Comparison of ENCODE assay signal across 23 cellular contexts in the genomic region with DNA sequence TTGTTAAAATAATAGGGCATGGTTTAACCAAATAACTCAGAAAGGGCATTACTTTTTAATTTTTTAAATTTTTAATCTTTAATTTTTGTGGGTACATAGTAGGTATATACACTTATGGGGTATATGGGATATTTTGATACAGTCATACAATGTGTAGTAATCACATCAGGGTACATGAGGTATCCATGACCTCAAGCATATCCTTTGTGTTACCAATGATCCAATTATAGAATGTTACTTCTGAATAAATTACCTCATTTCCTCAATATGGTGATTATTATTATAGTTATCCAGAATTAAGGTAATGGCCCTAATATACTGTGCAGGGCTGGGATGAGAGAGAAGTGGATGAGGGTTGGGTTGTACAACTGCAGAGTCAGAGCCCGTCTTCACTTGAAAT. TPM values are rescaled to one million over a fixed set of nuclear protein-coding genes. Genes with fewer than 3 reads are reported as not detected.
DNase-seq lines count a peak whose midpoint lies in the region; ATAC-seq and TF ChIP-seq lines count a peak whose summit lies in the region.
"Had no signal": no experiment of that assay in that cellular context is flagged by ENCODE, and none has a peak within 500 bp of the region (broad histone marks: within the 10 kb centered on the region; RNA-seq: fewer than 3 reads in every experiment).

No MANE protein-coding gene starts in this region.

- H3K4me1 ChIP-seq in neural progenitor cell (peaks cover 80% of the 10 kb centered on the region), gastrocnemius medialis (peaks cover 10 to 19% of the 10 kb centered on the region in 2 donors), lower lobe of right lung (peaks cover 3% of the 10 kb centered on the region)
- H3K4me1 ChIP-seq: BLaER1 had no signal

- peaks cover 52% of the 10 kb centered on the region for H3F3A ChIP-seq in neural progenitor cell (ENCODE audit: low read depth)

- H3K4me2 ChIP-seq in neural progenitor cell: peak overlapping the region; percentile 36
- H3K4me2 ChIP-seq: A549, BLaER1 had no signal

- H3K27ac ChIP-seq in neural progenitor cell: no peak overlapping the region
- H3K27ac ChIP-seq in gastrocnemius medialis: peak overlapping the region; percentile 32 to 59 (median 42)
- no peak overlapping the region for H3K27ac ChIP-seq in lower lobe of right lung
- H3K27ac ChIP-seq: 22Rv1, A549, BLaER1 had no signal

- in situ Hi-C loops in gastrocnemius medialis (cut with MboI; ENCODE audit: low sequenced_read_pairs in 4 of 4): no loop called here

- H2AFZ ChIP-seq in neural progenitor cell (replicated peaks): no peak overlapping the region

- H3K27me3 ChIP-seq in neural progenitor cell (no peaks in the 10 kb centered on the region), gastrocnemius medialis (no peaks in the 10 kb centered on the region), lower lobe of right lung (ENCODE audit: low read depth) (no peaks in the 10 kb centered on the region)
- H3K27me3 ChIP-seq: BE2C, BLaER1 had no signal

- H3K9me3 ChIP-seq in neural progenitor cell (ENCODE audit: low read depth): no peaks in the 10 kb centered on the region
- no peaks in the 10 kb centered on the region for H3K9me3 ChIP-seq in gastrocnemius medialis
- no peaks in the 10 kb centered on the region for H3K9me3 ChIP-seq in lower lobe of right lung
- H3K9me3 ChIP-seq: A549, BE2C, BLaER1 had no signal

- peaks cover 3% of the 10 kb centered on the region for H3K36me3 ChIP-seq in neural progenitor cell
- no peaks in the 10 kb centered on the region for H3K36me3 ChIP-seq in gastrocnemius medialis
- H3K36me3 ChIP-seq in lower lobe of right lung: no peaks in the 10 kb centered on the region
- H3K36me3 ChIP-seq: BE2C, BLaER1 had no signal

- peaks cover 43% of the 10 kb centered on the region for H3K4me1 Mint-ChIP-seq in neural progenitor cell
- H3K4me1 Mint-ChIP-seq: CD14-positive monocyte; CD4-positive, alpha-beta memory T cell; CD4-positive, CD25-positive, alpha-beta regulatory T cell; CD8-positive, alpha-beta memory T cell had no signal

- no peaks in the 10 kb centered on the region for H4K20me1 ChIP-seq in neural progenitor cell (ENCODE audit: low read depth)
- H4K20me1 ChIP-seq: BLaER1 had no signal

- peaks cover 2% of the 10 kb centered on the region for H3K36me3 Mint-ChIP-seq in neural progenitor cell
- H3K36me3 Mint-ChIP-seq: CD14-positive monocyte; CD4-positive, alpha-beta memory T cell; CD4-positive, CD25-positive, alpha-beta regulatory T cell; CD8-positive, alpha-beta memory T cell had no signal

- peaks cover 4% of the 10 kb centered on the region for H3K27me3 Mint-ChIP-seq in neural progenitor cell (ENCODE audit: insufficient read depth, low read depth)

- no peak for TF ChIP-seq POLR2A in gastrocnemius medialis (IDR thresholded peaks at IDR 0.05)

- ATAC-seq in gastrocnemius medialis (peak in 1 of 2 donors; percentile 32), lower lobe of right lung (no peak)
- ATAC-seq: A549, GM12878 had no signal

- H3K4me3 ChIP-seq in neural progenitor cell: no peak overlapping the region
- H3K4me3 ChIP-seq in gastrocnemius medialis: no peak overlapping the region
- no peak overlapping the region for H3K4me3 ChIP-seq in lower lobe of right lung
- H3K4me3 ChIP-seq: A549, BLaER1, GM12878 had no signal

- no peak overlapping the region for H3K4me3 Mint-ChIP-seq in neural progenitor cell
- H3K4me3 Mint-ChIP-seq: CD14-positive monocyte; CD4-positive, alpha-beta memory T cell; CD4-positive, CD25-positive, alpha-beta regulatory T cell; CD8-positive, alpha-beta memory T cell had no signal

- H3K9me3 Mint-ChIP-seq in neural progenitor cell: peaks cover 5% of the 10 kb centered on the region
- H3K9me3 Mint-ChIP-seq: CD8-positive, alpha-beta memory T cell had no signal

- peaks cover 88% of the 10 kb centered on the region for H3K79me2 ChIP-seq in neural progenitor cell (ENCODE audit: low read depth)

- no peak overlapping the region for H3K9ac ChIP-seq in neural progenitor cell
- H3K9ac ChIP-seq: BLaER1 had no signal

- H3K27ac Mint-ChIP-seq in neural progenitor cell: no peak overlapping the region
- H3K27ac Mint-ChIP-seq: CD14-positive monocyte; CD4-positive, alpha-beta memory T cell; CD4-positive, CD25-positive, alpha-beta regulatory T cell; CD8-positive, alpha-beta memory T cell had no signal

- TF ChIP-seq CTCF in neural progenitor cell (IDR thresholded peaks at IDR 0.05): no peak
- TF ChIP-seq CTCF in gastrocnemius medialis (IDR thresholded peaks at IDR 0.05 in 4 of 5, conservative IDR thresholded peaks at IDR 0.05 in 1 of 5): no peak
- TF ChIP-seq CTCF in lower lobe of right lung (IDR thresholded peaks at IDR 0.05): no peak

- intact Hi-C loops in gastrocnemius medialis (cut with DNase I; ENCODE audit: low total_unique reads) (no loop called here), lower lobe of right lung (cut with DNase I) (no loop called here)

- DNase-seq in dermis blood vessel endothelial cell (peak; percentile 11), neural progenitor cell (ENCODE audit: low spot score) (no peak), gastrocnemius medialis (no peak), lower lobe of right lung (no peak), AML-193 (lab: John Stamatoyannopoulos, UW) (no peak)
- DNase-seq: BE2C; C1 segment of cervical spinal cord; CD4-positive, alpha-beta memory T cell; CD4-positive, CD25-positive, alpha-beta regulatory T cell; CD8-positive, alpha-beta memory T cell; COR-L47; DMS 273 treated with DMSO at 0.1 percent for 48 hours; DMS153; DMS53; DMS79; DND-41; EL; GDM1 had no signal

RNA-seq across cellular contexts. Expression of a gene that starts 45.1 kb away (rescaled TPM):
- 282 and 305 TPM in 2 replicates for total RNA-seq in dermis blood vessel endothelial cell
- total RNA-seq in neural progenitor cell (ENCODE audit: low replicate concordance): 61.2 and 86.0 TPM in 2 replicates
- 10 to 100 TPM; 23.8 to 44.4 (median 31.9) TPM for total RNA-seq in gastrocnemius medialis
- total RNA-seq in lower lobe of right lung: 178 TPM

Comparison
In these comparisons a context has a peak if more than half of its experiments do, and no peak if none do; other contexts are left out.
1. H3K27ac ChIP-seq: peak in gastrocnemius medialis (4 of 4); none in neural progenitor cell (single experiment) and lower lobe of right lung (single experiment).